In the genomic region with DNA sequence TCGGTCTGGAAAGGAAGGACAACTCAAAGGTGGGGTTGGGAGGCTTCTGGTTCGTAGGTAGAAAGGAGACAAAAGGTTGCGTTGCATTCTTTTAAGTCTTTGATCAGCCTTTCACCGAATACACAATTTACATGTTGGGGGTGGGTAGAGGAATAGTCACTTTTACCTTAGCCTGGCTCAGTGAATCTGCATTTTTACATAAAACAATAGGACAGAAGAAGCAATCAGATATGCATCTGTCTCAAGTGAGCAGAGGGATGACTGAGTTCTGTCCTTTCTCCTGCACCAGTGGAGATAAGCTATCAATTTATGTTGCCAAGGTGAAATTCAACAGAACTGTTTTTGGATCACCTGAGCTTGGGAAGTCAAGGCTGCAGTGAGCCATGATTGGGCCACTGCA, we compare ENCODE assay signal across 25 cellular contexts.
"Had no signal": no experiment of that assay in that cellular context is flagged by ENCODE, and none has a peak within 500 bp of the region (broad histone marks: within the 10 kb centered on the region; RNA-seq: fewer than 3 reads in every experiment).

No MANE protein-coding gene starts in this region.

- ATAC-seq: heart right ventricle; left ventricle myocardium superior; lower lobe of right lung; natural killer cell; pancreas; right lobe of liver; stimulated activated naive B cell treated with anti-CD40 and anti-IgM and Interleukin-4, amounts not matched to agents 10 μg/mL and 1 μg/mL and 100 μg/mL, for 72 hours; upper lobe of right lung had no signal

- H3K4me1 ChIP-seq: esophagus squamous epithelium, lower lobe of right lung, pancreas, right lobe of liver, upper lobe of right lung, uterus had no signal

- H3K27ac ChIP-seq: coronary artery, esophagus squamous epithelium, heart right ventricle, lower lobe of right lung, neutrophil, pancreas, right lobe of liver, thoracic aorta, tibial nerve, upper lobe of right lung, uterus had no signal

- DNase-seq: dermis blood vessel endothelial cell; effector memory CD4-positive, alpha-beta T cell; esophagus squamous epithelium; foreskin melanocyte; glutamatergic neuron; heart right ventricle; hippocampal formation; left ventricle myocardium superior; lower lobe of right lung; natural killer cell; pancreas; retina; right lobe of liver; small intestine; stimulated activated CD4-positive, alpha-beta T cell treated with anti-CD3 and anti-CD28 coated beads, Interleukin-15, amount 100 ng/mL, for 24 hours; stimulated activated CD4-positive, alpha-beta T cell treated with anti-CD3 and anti-CD28 coated beads, Interleukin-2, amount 100 ng/mL, for 48 hours; stimulated activated naive B cell treated with anti-CD40 and anti-IgM and Interleukin-4, amounts not matched to agents 10 μg/mL and 1 μg/mL and 100 μg/mL, for 72 hours; upper lobe of right lung; uterus had no signal

- FAIRE-seq: endometrium, keratinocyte, pancreas, small intestine had no signal

- H3K9me3 ChIP-seq: esophagus squamous epithelium, heart right ventricle, lower lobe of right lung, neutrophil, pancreas, thoracic aorta, tibial nerve, upper lobe of right lung, uterus had no signal

- H3K27me3 ChIP-seq: esophagus squamous epithelium, heart right ventricle, neutrophil, pancreas, right lobe of liver, tibial nerve, upper lobe of right lung, uterus had no signal

- H3K36me3 ChIP-seq: esophagus squamous epithelium, heart right ventricle, lower lobe of right lung, neutrophil, pancreas, right lobe of liver, thoracic aorta, tibial nerve, upper lobe of right lung, uterus had no signal

- H3K4me3 ChIP-seq: coronary artery, esophagus squamous epithelium, heart right ventricle, lower lobe of right lung, pancreas, right lobe of liver, thoracic aorta, tibial nerve, upper lobe of right lung, uterus had no signal
